Comparison of ENCODE assay signal across 10 cellular contexts in genomic region chr5:93570294-93571110, GRCh38. TPM values are rescaled to one million over a fixed set of nuclear protein-coding genes. Genes with fewer than 3 reads are reported as not detected.
DNase-seq lines count a peak whose midpoint lies in the region; ATAC-seq and TF ChIP-seq lines count a peak whose summit lies in the region.
"Had no signal": no experiment of that assay in that cellular context is flagged by ENCODE, and none has a peak within 500 bp of the region (broad histone marks: within the 10 kb centered on the region; RNA-seq: fewer than 3 reads in every experiment).

No MANE protein-coding gene starts in this region.

- H3K27me3 ChIP-seq in effector memory CD4-positive, alpha-beta T cell (replicated peaks; ENCODE audit: control insufficient read depth, insufficient read depth, low read length, poor library complexity, severe bottlenecking): peaks cover 64% of the 10 kb centered on the region
- H3K27me3 ChIP-seq in trophoblast cell (ENCODE audit: insufficient read depth, low read length) (peaks cover 56% of the 10 kb centered on the region), Caco-2 (replicated peaks; ENCODE audit: control insufficient read depth, insufficient read depth, low read length) (no peaks in the 10 kb centered on the region)

- peak; percentile 72 for ATAC-seq in GM18909 (IDR thresholded peaks at IDR 0.05; ENCODE audit: poor library complexity, unreplicated experiment)
- ATAC-seq in HG03095 (IDR thresholded peaks at IDR 0.05; ENCODE audit: unreplicated experiment): peak; percentile 61
- ATAC-seq in GM19397 (IDR thresholded peaks at IDR 0.05; ENCODE audit: unreplicated experiment): no peak

- H4K91ac ChIP-seq in trophoblast cell (ENCODE audit: low read depth, low read length): no peak overlapping the region

- no peak overlapping the region for H3K14ac ChIP-seq in trophoblast cell (ENCODE audit: low read length)

- peaks cover 22% of the 10 kb centered on the region for H3K4me1 ChIP-seq in effector memory CD4-positive, alpha-beta T cell (ENCODE audit: control insufficient read depth, insufficient read depth, low read length, poor library complexity, severe bottlenecking)
- H3K4me1 ChIP-seq in trophoblast cell (ENCODE audit: control insufficient read depth in 1 of 2, insufficient read depth in 2 of 2, low read length in 2 of 2) (peaks cover 3 to 13% of the 10 kb centered on the region in 2 experiments), Caco-2 (no peaks in the 10 kb centered on the region)

- no peak overlapping the region for H3K23ac ChIP-seq in trophoblast cell (ENCODE audit: low read length)

- no peaks in the 10 kb centered on the region for H3K9me3 ChIP-seq in effector memory CD4-positive, alpha-beta T cell (ENCODE audit: control insufficient read depth, low read length)
- H3K9me3 ChIP-seq in trophoblast cell (ENCODE audit: insufficient read depth, low read depth, low read length): peaks cover 6% of the 10 kb centered on the region
- no peaks in the 10 kb centered on the region for H3K9me3 ChIP-seq in Caco-2

- H2AFZ ChIP-seq in trophoblast cell (ENCODE audit: insufficient read depth, low read length, poor library complexity): peak overlapping the region; percentile 50

- peak overlapping the region; percentile 35 for H3K4me3 ChIP-seq in effector memory CD4-positive, alpha-beta T cell (ENCODE audit: insufficient read depth, low read depth, low read length, poor library complexity, severe bottlenecking)
- H3K4me3 ChIP-seq in trophoblast cell (ENCODE audit: low read depth, low read length) (peak overlapping the region; percentile 62), Caco-2 (ENCODE audit: low read depth, low read length) (no peak overlapping the region)
- H3K4me3 ChIP-seq: lung had no signal

- H3K27ac Mint-ChIP-seq in Caco-2 (ENCODE audit: unreplicated experiment): no peak overlapping the region

- CTCF ChIA-PET in Caco-2 (lab: Charles Lee): no interaction called here

- DNase-seq in effector memory CD4-positive, alpha-beta T cell: no peak
- DNase-seq in trophoblast cell (no peak), Caco-2 (no peak), NCI-H446 (lab: John Stamatoyannopoulos, UW) (no peak), ACHN (no peak)
- DNase-seq: T1000 had no signal

- intact Hi-C loops in Caco-2 (cut with micrococcal nuclease; ENCODE audit: unreplicated experiment): no loop called here

- no peak overlapping the region for H3K4me3 Mint-ChIP-seq in Caco-2 (ENCODE audit: unreplicated experiment)

- H2AK5ac ChIP-seq in trophoblast cell (ENCODE audit: low read length): no peak overlapping the region

- POLR2A ChIA-PET in Caco-2 (lab: Charles Lee): no interaction called here

- peaks cover 4% of the 10 kb centered on the region for H3K27me3 Mint-ChIP-seq in Caco-2 (ENCODE audit: insufficient read depth, unreplicated experiment)

- no peaks in the 10 kb centered on the region for H3K4me1 Mint-ChIP-seq in Caco-2 (ENCODE audit: low read depth, unreplicated experiment)

- no peak overlapping the region for H2BK120ac ChIP-seq in trophoblast cell (ENCODE audit: insufficient read depth, low read length, poor library complexity)

- H3K36me3 ChIP-seq in effector memory CD4-positive, alpha-beta T cell (ENCODE audit: control insufficient read depth, insufficient read depth, low read length): no peaks in the 10 kb centered on the region
- H3K36me3 ChIP-seq in trophoblast cell (ENCODE audit: control insufficient read depth in 1 of 2, insufficient read depth in 2 of 2, low read length in 2 of 2) (no peaks in the 10 kb centered on the region), Caco-2 (ENCODE audit: control insufficient read depth, insufficient read depth, low read length) (no peaks in the 10 kb centered on the region)

- no peak overlapping the region for H3K4ac ChIP-seq in trophoblast cell (ENCODE audit: low read depth, low read length)

- H3K27ac ChIP-seq in effector memory CD4-positive, alpha-beta T cell (ENCODE audit: insufficient read depth, low read length, poor library complexity, severe bottlenecking): no peak overlapping the region
- H3K27ac ChIP-seq in trophoblast cell (ENCODE audit: low read depth, low read length): no peak overlapping the region

- WGBS in trophoblast cell (ENCODE audit: extremely low coverage, insufficient coverage, insufficient read length): no CpG with 5 or more reads among the region's 69 CpGs

- H3K9ac ChIP-seq in trophoblast cell (ENCODE audit: low read length): no peak overlapping the region

- H2BK12ac ChIP-seq in trophoblast cell (ENCODE audit: low read length): no peak overlapping the region

- no peaks in the 10 kb centered on the region for H3K36me3 Mint-ChIP-seq in Caco-2 (ENCODE audit: insufficient read depth, unreplicated experiment)

- BruUV-seq in Caco-2 (replicated peaks; lab: Mats Ljungman, UMichigan): no TSS peak

- H3K4me2 ChIP-seq in trophoblast cell (ENCODE audit: low read length): peak overlapping the region; percentile 72

- TF ChIP-seq CTCF in Caco-2 (IDR thresholded peaks at IDR 0.05; ENCODE audit: insufficient read depth in 1 of 2, low read depth in 1 of 2, low read length in 1 of 2, severe bottlenecking in 1 of 2, unreplicated experiment in 1 of 2): no peak

- no peak overlapping the region for H3K18ac ChIP-seq in trophoblast cell (ENCODE audit: low read length)

- H4K12ac ChIP-seq in trophoblast cell (ENCODE audit: low read depth, low read length): peak overlapping the region; percentile 26

- no peaks in the 10 kb centered on the region for H3K9me3 Mint-ChIP-seq in Caco-2 (ENCODE audit: unreplicated experiment)

- H3K79me1 ChIP-seq in trophoblast cell (ENCODE audit: low read length): no peaks in the 10 kb centered on the region

- H4K8ac ChIP-seq in trophoblast cell (ENCODE audit: low read depth, low read length): peak overlapping the region; percentile 74

- H2BK5ac ChIP-seq in trophoblast cell (ENCODE audit: low read depth, low read length, poor library complexity): no peak overlapping the region

- no peaks in the 10 kb centered on the region for H3K79me2 ChIP-seq in trophoblast cell (ENCODE audit: control insufficient read depth, insufficient read depth, low read length, poor library complexity)

- in situ Hi-C loops in ACHN (cut with HindIII; ENCODE audit: low pct_ligation_motif_present, low pct_unique_long_range_greater_than_20kb, low sequenced_read_pairs): no loop called here

RNA-seq across cellular contexts. Expression of gene NR2F1-AS1, which starts 10.5 kb away (rescaled TPM):
- polyA plus RNA-seq in trophoblast cell (2013): 0.01 and 0.12 TPM in 2 replicates
- total RNA-seq in Caco-2 (2022): 0.32 TPM in 1 of 2 replicates, not detected in the other

RNA-seq across cellular contexts. Expression of gene NR2F1, which starts 12.5 kb away (rescaled TPM):
- 0.04 and 0.14 TPM in 2 replicates for polyA plus RNA-seq in trophoblast cell (2013)
- total RNA-seq in Caco-2 (2022): 0.70 and 1.2 TPM in 2 replicates
